ENCODE assay signal across 1 cellular context in genomic region chr22:49871482-49871881, GRCh38.
TF ChIP-seq lines count a peak whose summit lies in the region.

No MANE protein-coding gene starts in this region.

TF ChIP-seq in H1, 55 proteins besides CTCF, POLR2A, EP300 and RAD21:
- TF ChIP-seq RFX5 (IDR thresholded peaks at IDR 0.05; ENCODE audit: borderline replicate concordance, low read depth, low read length) (no peak), SP1 (IDR thresholded peaks at IDR 0.05; ENCODE audit: low read depth, low read length) (peak; percentile 65; the same call in 1 of the 2 replicates)
